Comparison of ENCODE assay signal across 1 cellular context in genomic region chr12:110281549-110282342, GRCh38.
TF ChIP-seq lines count a peak whose summit lies in the region.

No MANE protein-coding gene starts in this region.

TF ChIP-seq in K562, 482 proteins besides CTCF, POLR2A, EP300 and RAD21 (continued from another document and continues in another):
- TF ChIP-seq ZNF695 (CRISPR knock-in tag; IDR thresholded peaks at IDR 0.05) (0 out of 2 replicates have a peak, but pooled peaks have one; percentile 29), SMAD4 (CRISPR knock-in tag; conservative IDR thresholded peaks at IDR 0.05) (no peak; the same call in 1 of the 2 replicates), NCOA6 (IDR thresholded peaks at IDR 0.05) (no peak), RBM15 (IDR thresholded peaks at IDR 0.05; ENCODE audit: insufficient read depth, low read length) (no peak), KHSRP (IDR thresholded peaks at IDR 0.05) (no peak), KDM1A (IDR thresholded peaks at IDR 0.05) (no peak), ZC3H4 (CRISPR knock-in tag; IDR thresholded peaks at IDR 0.05; ENCODE audit: borderline replicate concordance) (peak; percentile 28; the same call in 1 of the 2 replicates), MCM3 (IDR thresholded peaks at IDR 0.05) (no peak), MED1 (CRISPR knock-in tag; IDR thresholded peaks at IDR 0.05; ENCODE audit: borderline replicate concordance) (no peak), PCBP1 (IDR thresholded peaks at IDR 0.05; ENCODE audit: low read depth, low read length, poor library complexity, severe bottlenecking) (peak; percentile 55), RBM14 (IDR thresholded peaks at IDR 0.05; ENCODE audit: borderline replicate concordance, insufficient read depth, low read depth, low read length) (peak; percentile 79; the same call in 1 of the 2 replicates), NCOA1 (IDR thresholded peaks at IDR 0.05; ENCODE audit: low read depth) (no peak), SAFB (IDR thresholded peaks at IDR 0.05; ENCODE audit: borderline replicate concordance, low read depth, low read length) (0 out of 2 replicates have a peak, but pooled peaks have one; percentile 35), ZBTB33 (CRISPR knock-in tag; IDR thresholded peaks at IDR 0.05) (no peak; the same call in 1 of the 2 replicates), STAT5B (CRISPR knock-in tag; IDR thresholded peaks at IDR 0.05) (no peak), NR1H2 (CRISPR knock-in tag; IDR thresholded peaks at IDR 0.05) (no peak), ZNF444 (CRISPR knock-in tag; IDR thresholded peaks at IDR 0.05) (no peak), THRAP3 (IDR thresholded peaks at IDR 0.05; ENCODE audit: borderline replicate concordance) (no peak), GABPB1 (CRISPR knock-in tag; IDR thresholded peaks at IDR 0.05) (peak; percentile 65; the same call in 1 of the 2 replicates), GTF2F1 (IDR thresholded peaks at IDR 0.05; ENCODE audit: low read depth, low read length) (no peak), HMGN3 (IDR thresholded peaks at IDR 0.05; ENCODE audit: borderline replicate concordance, extremely low read depth, insufficient read length, low read depth, low read length) (peak; percentile 49), CHD2 (IDR thresholded peaks at IDR 0.05; ENCODE audit: low read depth, low read length) (no peak), ESRRA (IDR thresholded peaks at IDR 0.05; ENCODE audit: borderline replicate concordance, low read depth) (no peak), ZFP30 (CRISPR knock-in tag; IDR thresholded peaks at IDR 0.05; ENCODE audit: borderline replicate concordance) (no peak), ZNF324 (CRISPR knock-in tag; IDR thresholded peaks at IDR 0.05) (no peak), NR2F6 (CRISPR knock-in tag; IDR thresholded peaks at IDR 0.05) (no peak), HNRNPL (IDR thresholded peaks at IDR 0.05; ENCODE audit: low read depth, low read length) (no peak; the same call in 1 of the 2 replicates), MCM7 (IDR thresholded peaks at IDR 0.05) (no peak), MAFF (IDR thresholded peaks at IDR 0.05; ENCODE audit: low read length) (no peak), DMBX1 (CRISPR knock-in tag; IDR thresholded peaks at IDR 0.05; ENCODE audit: borderline replicate concordance) (0 out of 2 replicates have a peak, but pooled peaks have one; percentile 12), JUND (IDR thresholded peaks at IDR 0.05; ENCODE audit: borderline replicate concordance, low read depth, low read length) (no peak; the same call in 1 of the 2 replicates), JUND (tag; IDR thresholded peaks at IDR 0.05; ENCODE audit: borderline replicate concordance, low read depth, low read length) (no peak), TBL1XR1 (IDR thresholded peaks at IDR 0.05; ENCODE audit: low read length in 2 of 2) (0 out of 4 replicates have a peak, but pooled peaks of 1 of the 2 experiments have one; percentile 36), CTCFL (IDR thresholded peaks at IDR 0.05; ENCODE audit: borderline replicate concordance, insufficient read depth, low read depth, low read length, poor library complexity, severe bottlenecking) (no peak), NCOA4 (IDR thresholded peaks at IDR 0.05; ENCODE audit: partially characterized antibody) (no peak), NFYB (IDR thresholded peaks at IDR 0.05; ENCODE audit: extremely low read depth, insufficient read length) (no peak), ZNF699 (CRISPR knock-in tag; IDR thresholded peaks at IDR 0.05; ENCODE audit: insufficient replicate concordance) (no peak), HDAC2 (IDR thresholded peaks at IDR 0.05) (no peak), SRSF7 (optimal IDR thresholded peaks at IDR 0.05; ENCODE audit: low read depth, low read length) (no peak), PHTF2 (CRISPR knock-in tag; IDR thresholded peaks at IDR 0.05) (no peak), L3MBTL2 (IDR thresholded peaks at IDR 0.05) (peak; percentile 83), UBTF (IDR thresholded peaks at IDR 0.05; ENCODE audit: borderline replicate concordance in 1 of 2, low read depth in 2 of 2, low read length in 2 of 2) (peak; percentile 10 to 86; a peak in 3 of 4 replicates), DNMT1 (IDR thresholded peaks at IDR 0.05) (no peak), GATAD2A (IDR thresholded peaks at IDR 0.05) (no peak), E2F6 (IDR thresholded peaks at IDR 0.05; ENCODE audit: borderline replicate concordance in 1 of 2, extremely low read depth in 1 of 2, insufficient read depth in 1 of 2, insufficient read length in 1 of 2, low read depth in 1 of 2, low read length in 1 of 2, poor library complexity in 1 of 2, severe bottlenecking in 1 of 2) (peak; percentile 68 to 87)
- TF ChIP-seq, protein P1, sequence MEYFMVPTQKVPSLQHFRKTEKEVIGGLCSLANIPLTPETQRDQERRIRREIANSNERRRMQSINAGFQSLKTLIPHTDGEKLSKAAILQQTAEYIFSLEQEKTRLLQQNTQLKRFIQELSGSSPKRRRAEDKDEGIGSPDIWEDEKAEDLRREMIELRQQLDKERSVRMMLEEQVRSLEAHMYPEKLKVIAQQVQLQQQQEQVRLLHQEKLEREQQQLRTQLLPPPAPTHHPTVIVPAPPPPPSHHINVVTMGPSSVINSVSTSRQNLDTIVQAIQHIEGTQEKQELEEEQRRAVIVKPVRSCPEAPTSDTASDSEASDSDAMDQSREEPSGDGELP (CRISPR knock-in tag; IDR thresholded peaks at IDR 0.05; ENCODE audit: borderline replicate concordance) = no peak
- TF ChIP-seq, protein P2, sequence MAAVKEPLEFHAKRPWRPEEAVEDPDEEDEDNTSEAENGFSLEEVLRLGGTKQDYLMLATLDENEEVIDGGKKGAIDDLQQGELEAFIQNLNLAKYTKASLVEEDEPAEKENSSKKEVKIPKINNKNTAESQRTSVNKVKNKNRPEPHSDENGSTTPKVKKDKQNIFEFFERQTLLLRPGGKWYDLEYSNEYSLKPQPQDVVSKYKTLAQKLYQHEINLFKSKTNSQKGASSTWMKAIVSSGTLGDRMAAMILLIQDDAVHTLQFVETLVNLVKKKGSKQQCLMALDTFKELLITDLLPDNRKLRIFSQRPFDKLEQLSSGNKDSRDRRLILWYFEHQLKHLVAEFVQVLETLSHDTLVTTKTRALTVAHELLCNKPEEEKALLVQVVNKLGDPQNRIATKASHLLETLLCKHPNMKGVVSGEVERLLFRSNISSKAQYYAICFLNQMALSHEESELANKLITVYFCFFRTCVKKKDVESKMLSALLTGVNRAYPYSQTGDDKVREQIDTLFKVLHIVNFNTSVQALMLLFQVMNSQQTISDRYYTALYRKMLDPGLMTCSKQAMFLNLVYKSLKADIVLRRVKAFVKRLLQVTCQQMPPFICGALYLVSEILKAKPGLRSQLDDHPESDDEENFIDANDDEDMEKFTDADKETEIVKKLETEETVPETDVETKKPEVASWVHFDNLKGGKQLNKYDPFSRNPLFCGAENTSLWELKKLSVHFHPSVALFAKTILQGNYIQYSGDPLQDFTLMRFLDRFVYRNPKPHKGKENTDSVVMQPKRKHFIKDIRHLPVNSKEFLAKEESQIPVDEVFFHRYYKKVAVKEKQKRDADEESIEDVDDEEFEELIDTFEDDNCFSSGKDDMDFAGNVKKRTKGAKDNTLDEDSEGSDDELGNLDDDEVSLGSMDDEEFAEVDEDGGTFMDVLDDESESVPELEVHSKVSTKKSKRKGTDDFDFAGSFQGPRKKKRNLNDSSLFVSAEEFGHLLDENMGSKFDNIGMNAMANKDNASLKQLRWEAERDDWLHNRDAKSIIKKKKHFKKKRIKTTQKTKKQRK (IDR thresholded peaks at IDR 0.05; ENCODE audit: borderline replicate concordance, low read depth, low read length) = no peak
- TF ChIP-seq, protein P3, sequence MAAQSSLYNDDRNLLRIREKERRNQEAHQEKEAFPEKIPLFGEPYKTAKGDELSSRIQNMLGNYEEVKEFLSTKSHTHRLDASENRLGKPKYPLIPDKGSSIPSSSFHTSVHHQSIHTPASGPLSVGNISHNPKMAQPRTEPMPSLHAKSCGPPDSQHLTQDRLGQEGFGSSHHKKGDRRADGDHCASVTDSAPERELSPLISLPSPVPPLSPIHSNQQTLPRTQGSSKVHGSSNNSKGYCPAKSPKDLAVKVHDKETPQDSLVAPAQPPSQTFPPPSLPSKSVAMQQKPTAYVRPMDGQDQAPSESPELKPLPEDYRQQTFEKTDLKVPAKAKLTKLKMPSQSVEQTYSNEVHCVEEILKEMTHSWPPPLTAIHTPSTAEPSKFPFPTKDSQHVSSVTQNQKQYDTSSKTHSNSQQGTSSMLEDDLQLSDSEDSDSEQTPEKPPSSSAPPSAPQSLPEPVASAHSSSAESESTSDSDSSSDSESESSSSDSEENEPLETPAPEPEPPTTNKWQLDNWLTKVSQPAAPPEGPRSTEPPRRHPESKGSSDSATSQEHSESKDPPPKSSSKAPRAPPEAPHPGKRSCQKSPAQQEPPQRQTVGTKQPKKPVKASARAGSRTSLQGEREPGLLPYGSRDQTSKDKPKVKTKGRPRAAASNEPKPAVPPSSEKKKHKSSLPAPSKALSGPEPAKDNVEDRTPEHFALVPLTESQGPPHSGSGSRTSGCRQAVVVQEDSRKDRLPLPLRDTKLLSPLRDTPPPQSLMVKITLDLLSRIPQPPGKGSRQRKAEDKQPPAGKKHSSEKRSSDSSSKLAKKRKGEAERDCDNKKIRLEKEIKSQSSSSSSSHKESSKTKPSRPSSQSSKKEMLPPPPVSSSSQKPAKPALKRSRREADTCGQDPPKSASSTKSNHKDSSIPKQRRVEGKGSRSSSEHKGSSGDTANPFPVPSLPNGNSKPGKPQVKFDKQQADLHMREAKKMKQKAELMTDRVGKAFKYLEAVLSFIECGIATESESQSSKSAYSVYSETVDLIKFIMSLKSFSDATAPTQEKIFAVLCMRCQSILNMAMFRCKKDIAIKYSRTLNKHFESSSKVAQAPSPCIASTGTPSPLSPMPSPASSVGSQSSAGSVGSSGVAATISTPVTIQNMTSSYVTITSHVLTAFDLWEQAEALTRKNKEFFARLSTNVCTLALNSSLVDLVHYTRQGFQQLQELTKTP (IDR thresholded peaks at IDR 0.05; ENCODE audit: low read depth in 1 of 2, partially characterized antibody in 2 of 2) = no peak
- TF ChIP-seq, protein P4, sequence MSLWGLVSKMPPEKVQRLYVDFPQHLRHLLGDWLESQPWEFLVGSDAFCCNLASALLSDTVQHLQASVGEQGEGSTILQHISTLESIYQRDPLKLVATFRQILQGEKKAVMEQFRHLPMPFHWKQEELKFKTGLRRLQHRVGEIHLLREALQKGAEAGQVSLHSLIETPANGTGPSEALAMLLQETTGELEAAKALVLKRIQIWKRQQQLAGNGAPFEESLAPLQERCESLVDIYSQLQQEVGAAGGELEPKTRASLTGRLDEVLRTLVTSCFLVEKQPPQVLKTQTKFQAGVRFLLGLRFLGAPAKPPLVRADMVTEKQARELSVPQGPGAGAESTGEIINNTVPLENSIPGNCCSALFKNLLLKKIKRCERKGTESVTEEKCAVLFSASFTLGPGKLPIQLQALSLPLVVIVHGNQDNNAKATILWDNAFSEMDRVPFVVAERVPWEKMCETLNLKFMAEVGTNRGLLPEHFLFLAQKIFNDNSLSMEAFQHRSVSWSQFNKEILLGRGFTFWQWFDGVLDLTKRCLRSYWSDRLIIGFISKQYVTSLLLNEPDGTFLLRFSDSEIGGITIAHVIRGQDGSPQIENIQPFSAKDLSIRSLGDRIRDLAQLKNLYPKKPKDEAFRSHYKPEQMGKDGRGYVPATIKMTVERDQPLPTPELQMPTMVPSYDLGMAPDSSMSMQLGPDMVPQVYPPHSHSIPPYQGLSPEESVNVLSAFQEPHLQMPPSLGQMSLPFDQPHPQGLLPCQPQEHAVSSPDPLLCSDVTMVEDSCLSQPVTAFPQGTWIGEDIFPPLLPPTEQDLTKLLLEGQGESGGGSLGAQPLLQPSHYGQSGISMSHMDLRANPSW (CRISPR knock-in tag; IDR thresholded peaks at IDR 0.05) = no peak
